26 cellular contexts compared by ENCODE assay signal in the genomic region with DNA sequence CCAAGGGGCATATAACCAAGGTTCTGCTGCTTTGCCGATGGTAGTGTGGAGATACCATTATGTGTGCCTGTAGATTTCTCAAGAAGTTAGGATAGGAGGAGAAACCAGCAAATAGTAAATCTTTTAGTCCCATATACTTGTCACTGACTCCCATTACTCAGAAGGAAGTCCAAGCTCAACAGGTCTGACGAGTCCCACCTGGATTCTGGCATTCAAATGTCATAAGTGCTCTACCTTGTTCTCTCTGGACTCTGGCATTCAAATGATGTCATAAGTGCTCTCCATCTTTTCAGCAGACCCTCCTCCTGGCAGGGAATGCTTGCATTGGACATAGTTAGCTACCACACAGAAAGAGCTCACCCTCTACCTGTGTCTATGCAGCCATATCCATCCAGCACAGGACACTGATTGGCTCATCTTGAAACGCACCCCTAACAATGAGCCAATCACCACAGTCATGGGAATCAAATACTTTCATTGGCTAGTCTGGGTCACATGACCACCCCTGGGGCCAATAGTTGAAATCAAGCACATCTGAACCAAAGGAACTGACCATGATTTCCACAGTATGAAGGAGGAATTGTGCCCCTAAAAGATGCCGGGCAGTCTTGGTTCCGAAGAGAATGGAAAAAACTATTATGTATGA.
"Had no signal": no experiment of that assay in that cellular context is flagged by ENCODE, and none has a peak within 500 bp of the region (broad histone marks: within the 10 kb centered on the region; RNA-seq: fewer than 3 reads in every experiment).

No MANE protein-coding gene starts in this region.

- H3K4me3 ChIP-seq: adrenal gland, body of pancreas, breast epithelium, SJCRH30, SK-N-MC had no signal

- H3K9me3 ChIP-seq: adrenal gland, body of pancreas, breast epithelium, SJCRH30 had no signal

- FAIRE-seq: astrocyte had no signal

- DNase-seq: activated CD4-positive, alpha-beta T cell treated with anti-CD3 and anti-CD28 coated beads for 36 hours; activated CD4-positive, alpha-beta T cell treated with anti-CD3 and anti-CD28 coated beads, Interleukin-2, amount 10 ng/mL, durations not matched to agents 7 days and 5 days; activated CD4-positive, alpha-beta T cell treated with anti-CD3 and anti-CD28 coated beads, Interleukin-2, amount 50 U/mL, for 48 hours; activated CD8-positive, alpha-beta T cell treated with anti-CD3 and anti-CD28 coated beads, Interleukin-2, amount 10 ng/mL, durations not matched to agents 7 days and 5 days; activated gamma-delta T cell treated with Interleukin-2 at 50 U/mL for 16 hours; activated naive CD4-positive, alpha-beta T cell treated with anti-CD3 and anti-CD28 coated beads for 36 hours; activated T-cell treated with anti-CD3 and anti-CD28 coated beads, Interleukin-2, amount 50 U/mL, for 4 hours; adrenal gland; body of pancreas; Karpas-422; KBM-7; NCI-H1105; NCI-H1417 treated with DMSO at 0.1 percent for 48 hours; NCI-H187 treated with DMSO at 0.1 percent for 48 hours; NCI-H2081; NCI-H345; NCI-H524 treated with DMSO at 0.1 percent for 48 hours; SHP77; SJCRH30; T1000 had no signal

- ATAC-seq: activated CD4-positive, alpha-beta T cell treated with anti-CD3 and anti-CD28 coated beads for 36 hours; activated CD4-positive, CD25-positive, alpha-beta regulatory T cell treated with anti-CD3 and anti-CD28 coated beads, Interleukin-2, amount 50 U/mL, for 24 hours; activated CD8-positive, alpha-beta T cell treated with anti-CD3 and anti-CD28 coated beads, Interleukin-2, amount 10 ng/mL, durations not matched to agents 7 days and 5 days; activated naive CD4-positive, alpha-beta T cell treated with anti-CD3 and anti-CD28 coated beads, Interleukin-2, amount 50 U/mL, for 72 hours; activated T-cell treated with anti-CD3 and anti-CD28 coated beads, Interleukin-2, amount 50 U/mL, for 4 hours; body of pancreas; Panc1 had no signal

- H3K36me3 ChIP-seq: adrenal gland, breast epithelium, SJCRH30 had no signal

- H3K27me3 ChIP-seq: adrenal gland, body of pancreas, breast epithelium, SJCRH30 had no signal

- H3K4me1 ChIP-seq: breast epithelium had no signal

- H3K27ac ChIP-seq: adrenal gland, body of pancreas, breast epithelium, SJCRH30, SK-N-MC had no signal
